In genomic region chr20:43972692-43973091, GRCh38 we compare ENCODE assay signal across 20 cellular contexts. TPM values are rescaled to one million over a fixed set of nuclear protein-coding genes. Genes with fewer than 3 reads are reported as not detected.
DNase-seq lines count a peak whose midpoint lies in the region; ATAC-seq and TF ChIP-seq lines count a peak whose summit lies in the region.
"Had no signal": no experiment of that assay in that cellular context is flagged by ENCODE, and none has a peak within 500 bp of the region (broad histone marks: within the 10 kb centered on the region; RNA-seq: fewer than 3 reads in every experiment).

No MANE protein-coding gene starts in this region.

- H2AK5ac ChIP-seq in IMR-90 (ENCODE audit: low read depth, low read length), result no peak overlapping the region

- DNase-seq in IMR-90 (no peak), Karpas-422 (no peak), coronary artery (ENCODE audit: low spot score) (peak; percentile 45), posterior vena cava (ENCODE audit: low spot score) (peak; percentile 32), WTC11 (ENCODE audit: low spot score) (no peak), upper lobe of left lung (no peak), SK-N-SH (no peak)
- DNase-seq: ACHN; BE2C; C1 segment of cervical spinal cord; CD4-positive, CD25-positive, alpha-beta regulatory T cell; CD8-positive, alpha-beta memory T cell; COR-L47; DMS 273 treated with DMSO at 0.1 percent for 48 hours; DMS53; DND-41; EL; H9 had no signal

- H2BK5ac ChIP-seq in IMR-90 (ENCODE audit: low read depth, low read length, poor library complexity, severe bottlenecking), result no peak overlapping the region

- H3K9me2 ChIP-seq in Karpas-422 (replicated peaks; ENCODE audit: insufficient read depth, low read length), result no peaks in the 10 kb centered on the region
- no peaks in the 10 kb centered on the region for H3K9me2 ChIP-seq in SK-N-SH

- in situ Hi-C loops in IMR-90 (cut with MboI; ENCODE audit: low sequenced_read_pairs), result no loop called here

- H3K4me2 ChIP-seq in IMR-90 (ENCODE audit: low read depth, low read length), result no peak overlapping the region
- peak overlapping the region; percentile 30 for H3K4me2 ChIP-seq in Karpas-422 (ENCODE audit: low read depth, low read length, poor library complexity, severe bottlenecking)
- H3K4me2 ChIP-seq in SK-N-SH, result no peak overlapping the region

- H3K14ac ChIP-seq in IMR-90 (replicated peaks; ENCODE audit: low read depth, low read length), result no peak overlapping the region

- no peak overlapping the region for H2BK20ac ChIP-seq in IMR-90 (ENCODE audit: low read depth, low read length)

- H2AK9ac ChIP-seq in IMR-90 (replicated peaks; ENCODE audit: low read depth, low read length, poor library complexity), result no peak overlapping the region

- H3K27me3 ChIP-seq in IMR-90 (ENCODE audit: control insufficient read depth, insufficient read depth, low read length) (no peaks in the 10 kb centered on the region), Karpas-422 (ENCODE audit: low read length) (no peaks in the 10 kb centered on the region), upper lobe of left lung (no peaks in the 10 kb centered on the region), SK-N-SH (ENCODE audit: insufficient read depth) (no peaks in the 10 kb centered on the region)
- H3K27me3 ChIP-seq: BE2C had no signal

- H3K4ac ChIP-seq in IMR-90 (ENCODE audit: low read depth, low read length), result no peak overlapping the region

- no peaks in the 10 kb centered on the region for H3K36me3 Mint-ChIP-seq in WTC11

- H3K27ac ChIP-seq in IMR-90 (ENCODE audit: insufficient read depth, low read length), result no peak overlapping the region
- H3K27ac ChIP-seq in Karpas-422 (ENCODE audit: low read length), result peak overlapping the region; percentile 99
- H3K27ac ChIP-seq in coronary artery, result no peak overlapping the region
- H3K27ac ChIP-seq in upper lobe of left lung, result no peak overlapping the region
- H3K27ac ChIP-seq in SK-N-SH (ENCODE audit: low read depth in 2 of 2, low read length in 1 of 2), result no peak overlapping the region

- dilution Hi-C loops in IMR-90 (cut with HindIII; ENCODE audit: low sequenced_read_pairs, unreplicated experiment), result no loop called here

- ATAC-seq in IMR-90 (ENCODE audit: low read depth) (no peak), WTC11 (no peak), upper lobe of left lung (ENCODE audit: low FRiP score in 2 of 2) (no peak)
- ATAC-seq: GM12878 had no signal

- H3K27ac Mint-ChIP-seq in WTC11, result no peak overlapping the region
- H3K27ac Mint-ChIP-seq: CD4-positive, CD25-positive, alpha-beta regulatory T cell; CD8-positive, alpha-beta memory T cell had no signal

- no peak for TF ChIP-seq EP300 in upper lobe of left lung (IDR thresholded peaks at IDR 0.05)
- no peak for TF ChIP-seq EP300 in SK-N-SH (IDR thresholded peaks at IDR 0.05; ENCODE audit: borderline replicate concordance in 1 of 2, low read depth in 1 of 2, low read length in 1 of 2)

- H3F3A ChIP-seq in SK-N-SH (replicated peaks; ENCODE audit: insufficient read depth), result no peaks in the 10 kb centered on the region

- no peaks in the 10 kb centered on the region for H3K27me3 Mint-ChIP-seq in WTC11 (ENCODE audit: low read depth)
- H3K27me3 Mint-ChIP-seq: CD4-positive, CD25-positive, alpha-beta regulatory T cell had no signal

- BruUV-seq in IMR-90 (replicated peaks; lab: Mats Ljungman, UMichigan), result no TSS peak

- peaks cover 33% of the 10 kb centered on the region for H3K9me1 ChIP-seq in IMR-90 (ENCODE audit: insufficient read depth, low read length)

- H2AFZ ChIP-seq in IMR-90 (replicated peaks; ENCODE audit: low read length, poor library complexity), result no peak overlapping the region
- no peak overlapping the region for H2AFZ ChIP-seq in Karpas-422 (ENCODE audit: low read length)
- no peak overlapping the region for H2AFZ ChIP-seq in SK-N-SH (ENCODE audit: low read depth)

- intact Hi-C loops in IMR-90 (cut with micrococcal nuclease), result no loop called here
- intact Hi-C loops in posterior vena cava (cut with DNase I), result no loop called here

- no peak overlapping the region for H3K4me3 Mint-ChIP-seq in WTC11
- H3K4me3 Mint-ChIP-seq: CD4-positive, CD25-positive, alpha-beta regulatory T cell; CD8-positive, alpha-beta memory T cell; H9 had no signal

- 0 out of 2 replicates have a peak overlapping the region, but pooled peaks have one; percentile 3 for H4K91ac ChIP-seq in IMR-90 (ENCODE audit: insufficient read depth, low read depth, low read length)

- POLR2A ChIA-PET in IMR-90 (lab: Charles Lee; ENCODE audit: unreplicated experiment), result no interaction called here
- POLR2A ChIA-PET in WTC11 (lab: Charles Lee), result no interaction called here
- POLR2A ChIA-PET in SK-N-SH (lab: Yijun Ruan, JAX), result no interaction called here

- peaks cover 9% of the 10 kb centered on the region; the same call in 1 of the 2 replicates for H4K20me1 ChIP-seq in IMR-90 (ENCODE audit: insufficient read depth, low read length)
- no peaks in the 10 kb centered on the region for H4K20me1 ChIP-seq in Karpas-422 (ENCODE audit: insufficient read depth, low read depth, low read length)
- H4K20me1 ChIP-seq in SK-N-SH (ENCODE audit: insufficient read depth), result no peaks in the 10 kb centered on the region

- H4K5ac ChIP-seq in IMR-90 (ENCODE audit: low read depth, low read length), result no peak overlapping the region

- TF ChIP-seq CTCF in IMR-90 (conservative IDR thresholded peaks at IDR 0.05; ENCODE audit: low read depth, low read length), result no peak
- TF ChIP-seq CTCF in coronary artery (IDR thresholded peaks at IDR 0.05), result no peak
- no peak for TF ChIP-seq CTCF in WTC11 (IDR thresholded peaks at IDR 0.05)
- no peak for TF ChIP-seq CTCF in upper lobe of left lung (IDR thresholded peaks at IDR 0.05)
- TF ChIP-seq CTCF in SK-N-SH (IDR thresholded peaks at IDR 0.05), result no peak

- H3K9ac ChIP-seq in IMR-90 (ENCODE audit: low read depth, low read length) (no peak overlapping the region), Karpas-422 (ENCODE audit: low read length) (peak overlapping the region; percentile 26), SK-N-SH (no peak overlapping the region)

- CTCF ChIA-PET in IMR-90 (lab: Yijun Ruan, JAX), result interaction anchor here (1.1 kb wide), 1 partner anchor 17 kb away, joined by 4 read pairs; no protein-coding TSS in a partner anchor
- CTCF ChIA-PET in WTC11 (lab: Charles Lee), result no interaction called here
- CTCF ChIA-PET in SK-N-SH (lab: Yijun Ruan, JAX), result interaction anchor here (0.6 to 2.0 kb wide), 4 partner anchors 33 to 222 kb away, joined by 3 to 6 read pairs (median 4); no protein-coding TSS in a partner anchor

- no peak overlapping the region for H2BK15ac ChIP-seq in IMR-90 (ENCODE audit: low read depth, low read length)

- TF ChIP-seq RAD21 in IMR-90 (IDR thresholded peaks at IDR 0.05; ENCODE audit: low read length) (no peak), SK-N-SH (IDR thresholded peaks at IDR 0.05; ENCODE audit: low read length) (no peak)

- H4K8ac ChIP-seq in IMR-90 (ENCODE audit: low read depth in 2 of 2, low read length in 2 of 2), result no peak overlapping the region

- WGBS in IMR-90 (ENCODE audit: extremely low coverage in 2 of 2, insufficient read length in 1 of 2), 2 experiments, result no CpG with 5 or more reads among the region's 2 CpGs
- WGBS in upper lobe of left lung, 2 donors, result 100% methylated on average over 1 to 2 of the region's 2 CpGs
- WGBS in SK-N-SH (ENCODE audit: low lambda C conversion rate), result 90% methylated on average over 2 of the region's 2 CpGs

- H3K4me1 ChIP-seq in IMR-90 (ENCODE audit: control insufficient read depth, insufficient read depth, low read length) (peaks cover 9% of the 10 kb centered on the region), Karpas-422 (ENCODE audit: low read length) (peaks cover 100% of the 10 kb centered on the region), upper lobe of left lung (peaks cover 0 to 7% (median 2%) of the 10 kb centered on the region in 4 donors), SK-N-SH (ENCODE audit: control insufficient read depth in 1 of 2, insufficient read depth in 2 of 2, low read depth in 1 of 2, low read length in 1 of 2) (peaks cover 0 to 6% of the 10 kb centered on the region in 2 experiments; a peak in 2 of 4 replicates)
- H3K4me1 ChIP-seq: BE2C had no signal

- H3K9me3 ChIP-seq in IMR-90 (ENCODE audit: control insufficient read depth, insufficient read depth, low read length) (no peaks in the 10 kb centered on the region), Karpas-422 (ENCODE audit: low read length) (no peaks in the 10 kb centered on the region; the same call in 1 of the 2 replicates), upper lobe of left lung (no peaks in the 10 kb centered on the region), SK-N-SH (no peaks in the 10 kb centered on the region)
- H3K9me3 ChIP-seq: BE2C had no signal

- H3K4me3 ChIP-seq in IMR-90 (ENCODE audit: insufficient read depth, low read depth, low read length) (no peak overlapping the region), Karpas-422 (ENCODE audit: low read length) (peak overlapping the region; percentile 25; the same call in 1 of the 2 replicates), coronary artery (no peak overlapping the region), upper lobe of left lung (no peak overlapping the region), SK-N-SH (ENCODE audit: low read depth in 2 of 2, low read length in 1 of 2) (no peak overlapping the region)
- H3K4me3 ChIP-seq: GM12878 had no signal

- H3K4me1 Mint-ChIP-seq in WTC11, result peaks cover 2% of the 10 kb centered on the region
- H3K4me1 Mint-ChIP-seq: H9 had no signal

- H3K18ac ChIP-seq in IMR-90 (ENCODE audit: low read depth, low read length), result no peak overlapping the region

- H3K56ac ChIP-seq in IMR-90 (ENCODE audit: extremely low read depth, insufficient read depth, low read length), result no peak overlapping the region

- TF ChIP-seq POLR2A in IMR-90 (IDR thresholded peaks at IDR 0.05; ENCODE audit: low read depth, low read length), result no peak
- no peak for TF ChIP-seq POLR2A in upper lobe of left lung (IDR thresholded peaks at IDR 0.05)

- no peak overlapping the region for H2BK120ac ChIP-seq in IMR-90 (ENCODE audit: low read depth, low read length)

- no peaks in the 10 kb centered on the region; the same call in 1 of the 2 replicates for H3K9me3 Mint-ChIP-seq in WTC11
- H3K9me3 Mint-ChIP-seq: CD8-positive, alpha-beta memory T cell; H9 had no signal

- H3K23ac ChIP-seq in IMR-90 (ENCODE audit: low read depth, low read length), result no peak overlapping the region

- H3K36me3 ChIP-seq in IMR-90 (ENCODE audit: control insufficient read depth, insufficient read depth, low read length) (no peaks in the 10 kb centered on the region; the same call in 1 of the 2 replicates), Karpas-422 (ENCODE audit: insufficient read depth, low read length) (peaks cover 76% of the 10 kb centered on the region), upper lobe of left lung (peaks cover 0 to 9% (median 0%) of the 10 kb centered on the region in 4 donors), SK-N-SH (replicated peaks in 1 of 2; ENCODE audit: control insufficient read depth in 1 of 2, insufficient read depth in 2 of 2, low read length in 1 of 2) (no peaks in the 10 kb centered on the region)
- H3K36me3 ChIP-seq: BE2C had no signal

- H3K79me2 ChIP-seq in Karpas-422 (ENCODE audit: low read length) (peaks cover 90% of the 10 kb centered on the region), SK-N-SH (ENCODE audit: insufficient read depth) (no peaks in the 10 kb centered on the region)

- H3K79me1 ChIP-seq in IMR-90 (ENCODE audit: low read depth in 1 of 2, low read length in 2 of 2), result peaks cover 49 to 88% of the 10 kb centered on the region in 2 experiments

RNA-seq across cellular contexts. Expression of gene TOX2, which starts 58.0 kb away (rescaled TPM):
- 1.1 and 1.3 TPM in 2 replicates for total RNA-seq in IMR-90 (2012; rRNA removed)
- 17.2 and 17.5 TPM in 2 replicates for polyA plus RNA-seq in IMR-90 (2012; rRNA removed)
- polyA plus RNA-seq in IMR-90 (2012; cell fraction: cytosol; rRNA removed), result 14.6 and 25.9 TPM in 2 replicates
- 17.1 and 23.2 TPM in 2 replicates for polyA plus RNA-seq in IMR-90 (2012; cell fraction: nucleus; rRNA removed; ENCODE audit: low replicate concordance)
- 42.9 and 54.1 TPM in 2 replicates for total RNA-seq in Karpas-422 (2014; rRNA removed; shearing (Covaris generic); ENCODE audit: low replicate concordance)
- total RNA-seq in posterior vena cava, result 1 to 10 TPM; 1.1 to 1.5 TPM
- total RNA-seq in WTC11 (2021), result 1.9 to 3.4 TPM (median 2.4 TPM) in 3 replicates
- total RNA-seq in upper lobe of left lung, result 10 to 100 TPM in 5 of 6 donors, 1 to 10 TPM in 1; 7.2 to 29.3 (median 23.7) TPM
- polyA plus RNA-seq in SK-N-SH (2012; rRNA removed), result 6.1 and 15.4 TPM in 2 replicates
- polyA plus RNA-seq in SK-N-SH (2012; cell fraction: cytosol; rRNA removed), result 8.1 and 12.1 TPM in 2 replicates
- 10.7 and 19.5 TPM in 2 replicates for polyA plus RNA-seq in SK-N-SH (2012; cell fraction: nucleus; rRNA removed)
- total RNA-seq: G401 had no signal

Comparison
In these comparisons a context has a peak if more than half of its experiments do, and no peak if none do; other contexts are left out.
1. DNase-seq: peak in coronary artery (single experiment) and posterior vena cava (single experiment); none in IMR-90 (single experiment), Karpas-422 (single experiment), WTC11 (single experiment), upper lobe of left lung (0 of 2) and SK-N-SH (single experiment).